31 cellular contexts compared by ENCODE assay signal in the genomic region with DNA sequence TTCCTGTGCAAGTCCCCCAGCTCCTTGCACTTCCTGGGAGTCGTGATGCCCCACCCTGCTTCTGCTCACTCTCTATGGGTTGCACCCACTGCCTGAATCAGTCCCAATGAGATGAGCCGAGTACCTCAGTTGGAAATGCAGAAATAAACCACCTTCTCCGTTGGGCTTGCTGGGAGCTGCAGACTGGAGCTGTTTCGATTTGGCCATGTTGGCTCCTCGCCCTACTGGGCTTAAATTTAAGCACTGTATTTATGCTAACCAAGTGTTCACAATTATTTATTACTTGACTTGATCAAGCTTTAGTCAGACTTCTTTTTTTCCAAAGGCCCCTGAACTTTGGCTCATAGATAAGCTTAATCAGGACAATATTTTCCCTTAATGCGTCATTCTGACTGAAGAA.
"Had no signal": no experiment of that assay in that cellular context is flagged by ENCODE, and none has a peak within 500 bp of the region (broad histone marks: within the 10 kb centered on the region; RNA-seq: fewer than 3 reads in every experiment).

No MANE protein-coding gene starts in this region.

- H3K27me3 ChIP-seq: breast epithelium, MG63, SJCRH30 had no signal

- H3K9ac ChIP-seq: KMS-11, SK-N-SH had no signal

- H3K27ac ChIP-seq: breast epithelium, KMS-11, RWPE1, SJCRH30 had no signal

- ATAC-seq: activated CD8-positive, alpha-beta memory T cell treated with anti-CD3 and anti-CD28 coated beads, Interleukin-2, amount 10 ng/mL, durations not matched to agents 7 days and 5 days; Panc1 had no signal

- H3K9me3 ChIP-seq: breast epithelium, MG63, SJCRH30, SK-N-SH had no signal

- H3K4me3 ChIP-seq: breast epithelium, MG63, SJCRH30 had no signal

- H3K4me1 ChIP-seq: breast epithelium, SJCRH30 had no signal

- H3K4me2 ChIP-seq: KMS-11, SK-N-SH had no signal

- DNase-seq: activated B cell treated with CpG ODN at 0.5 μM for 24 hours; activated CD4-positive, alpha-beta T cell treated with anti-CD3 and anti-CD28 coated beads for 1 hour; activated CD4-positive, alpha-beta T cell treated with anti-CD3 and anti-CD28 coated beads, Interleukin-2, amount 10 ng/mL, durations not matched to agents 24 days and 14 days; activated CD4-positive, alpha-beta T cell treated with anti-CD3 and anti-CD28 coated beads, Interleukin-2, amount 50 U/mL, for 48 hours; activated CD8-positive, alpha-beta memory T cell treated with anti-CD3 and anti-CD28 coated beads, Interleukin-2, amount 10 ng/mL, durations not matched to agents 7 days and 5 days; activated effector memory CD4-positive, alpha-beta T cell treated with anti-CD3 and anti-CD28 coated beads, Interleukin-2, amount 50 U/mL, for 16 hours; activated naive CD4-positive, alpha-beta T cell treated with Interleukin-2 at 50 U/mL for 16 hours; activated T-cell treated with anti-CD3 and anti-CD28 coated beads, Interleukin-2, amount 50 U/mL, for 24 hours; anterior cingulate cortex; caudate nucleus; MG63; MV-4-11; NCI-H1092 treated with DMSO at 0.1 percent for 48 hours; NCI-H1417 treated with DMSO at 0.1 percent for 48 hours; NCI-H1694; NCI-H2029; NCI-H2107; NCI-H345; NCI-H510A; NCI-H526 treated with DMSO at 0.1 percent for 48 hours; NCI-H82; NK-92 treated with Interleukin-12 subunit alpha and Interleukin-12 subunit beta, amount 100 ng/mL, for 24 hours; OCI-M1; Right ventricle myocardium superior; SJCRH30; SK-N-SH; SW 1271 had no signal

- H3K36me3 ChIP-seq: breast epithelium, MG63, SJCRH30 had no signal

- H3K9me2 ChIP-seq: SK-N-SH had no signal
